1 cellular context compared by ENCODE assay signal in the genomic region with DNA sequence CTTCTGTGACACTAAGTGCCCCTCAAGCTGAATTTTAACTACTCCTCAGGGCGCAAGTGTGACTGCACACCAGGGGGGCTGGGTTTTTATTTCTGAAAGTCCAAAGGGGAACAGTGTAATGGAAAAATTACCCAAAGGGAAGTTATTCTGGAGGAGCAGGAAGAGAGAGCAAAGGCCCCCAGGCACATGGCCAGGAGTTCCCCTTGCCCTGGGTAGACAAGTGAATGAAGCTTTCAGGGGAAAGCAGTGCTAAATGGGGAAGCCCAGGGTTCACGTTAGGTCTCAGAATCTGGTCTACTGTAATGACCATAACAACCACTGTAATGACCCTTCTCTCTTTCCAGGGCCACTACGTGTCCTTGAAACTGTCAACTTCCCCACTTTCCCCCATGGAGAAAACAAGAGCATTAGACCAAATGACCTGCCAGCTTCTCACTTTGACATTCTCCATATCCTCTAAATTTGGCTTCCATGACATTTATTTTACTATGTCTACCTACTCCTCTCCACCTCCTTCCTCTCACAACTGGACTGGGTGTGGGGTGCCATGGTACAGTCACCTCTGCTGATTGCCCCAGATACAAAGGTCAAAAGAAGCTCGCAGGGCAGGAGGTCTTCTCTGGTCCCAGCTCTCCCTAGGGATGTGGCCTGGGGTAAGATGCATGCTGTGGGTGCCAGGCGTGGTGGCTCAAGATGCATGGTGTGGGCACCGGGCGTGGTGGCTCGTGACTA.
TF ChIP-seq lines count a peak whose summit lies in the region.

No MANE protein-coding gene starts in this region.

TF ChIP-seq in endothelial cell of umbilical vein, 7 proteins besides CTCF, POLR2A, EP300 and RAD21 (continued from another document):
- TF ChIP-seq, protein P1, sequence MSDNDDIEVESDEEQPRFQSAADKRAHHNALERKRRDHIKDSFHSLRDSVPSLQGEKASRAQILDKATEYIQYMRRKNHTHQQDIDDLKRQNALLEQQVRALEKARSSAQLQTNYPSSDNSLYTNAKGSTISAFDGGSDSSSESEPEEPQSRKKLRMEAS (IDR thresholded peaks at IDR 0.05; ENCODE audit: insufficient read depth, insufficient read length) = no peak
- no peak for TF ChIP-seq MYC (IDR thresholded peaks at IDR 0.05; ENCODE audit: low read depth, low read length)
- no peak for TF ChIP-seq GATA2 (IDR thresholded peaks at IDR 0.05; ENCODE audit: insufficient read depth, insufficient read length, low read depth, low read length)
- TF ChIP-seq EZH2 (IDR thresholded peaks at IDR 0.05; ENCODE audit: borderline replicate concordance, low read depth, low read length, severe bottlenecking) = no peak
- no peak for TF ChIP-seq JUN (IDR thresholded peaks at IDR 0.05; ENCODE audit: borderline replicate concordance, insufficient read depth, insufficient read length, low read depth)
- no peak for TF ChIP-seq POLR2AphosphoS5 (IDR thresholded peaks at IDR 0.05; ENCODE audit: insufficient read depth, low read depth, low read length)
